In the genomic region with DNA sequence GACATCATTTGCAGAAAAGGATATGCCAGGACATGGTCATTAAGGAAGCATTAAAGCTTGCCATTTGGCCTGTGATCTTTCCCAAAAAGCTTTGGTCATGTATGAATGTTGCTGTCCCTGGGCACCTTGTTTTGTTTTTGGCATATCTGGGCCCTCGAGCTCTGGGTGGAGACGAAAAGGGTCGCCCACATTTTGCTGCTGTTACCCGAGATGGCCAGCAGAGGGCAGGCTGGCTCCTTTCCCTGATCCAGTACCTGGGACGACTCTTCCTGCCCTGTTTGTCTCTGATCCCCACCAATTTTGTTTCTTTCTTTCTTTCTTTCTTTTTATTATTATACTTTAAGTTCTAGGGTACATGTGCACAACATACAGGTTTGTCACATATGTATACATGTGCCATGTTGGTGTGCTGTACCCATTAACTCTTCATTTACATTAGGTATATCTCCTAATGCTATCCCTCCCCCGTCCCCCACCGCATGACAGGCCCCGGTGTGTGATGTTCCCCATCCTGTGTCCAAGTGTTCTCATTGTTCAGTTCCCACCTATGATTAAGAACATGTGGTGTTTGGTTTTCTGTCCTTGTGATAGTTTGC, we compare ENCODE assay signal across 8 cellular contexts.
DNase-seq lines count a peak whose midpoint lies in the region; ATAC-seq, FAIRE-seq and TF ChIP-seq lines count a peak whose summit lies in the region.
"Not testable (repeated sequence)": the region's sequence is repeated elsewhere in the genome, so short reads cannot be mapped to it uniquely, and the experiment has no call there.

No MANE protein-coding gene starts in this region.

- H3K27ac Mint-ChIP-seq in T-helper 2 cell treated with Interferon-gamma antibody and Interleukin-4, amounts not matched to agents 5 μg/mL and 100 μg/mL, for 36 hours; activated naive CD8-positive, alpha-beta T cell treated with anti-CD3 and anti-CD28 coated beads, Interleukin-2, amount 50 U/mL, for 24 hours: not testable (repeated sequence)

- FAIRE-seq in urothelium cell line (lab: Jason Lieb, UNC): not testable (repeated sequence)

- H3K4me3 ChIP-seq in GM06990 (replicated peaks; ENCODE audit: low read depth, low read length): not testable (repeated sequence)

- H3K36me3 ChIP-seq in GM06990 (ENCODE audit: control insufficient read depth, insufficient read depth, low read length): not testable (repeated sequence)

- DNase-seq in GM06990 (ENCODE audit: extremely low read depth, insufficient read length) (peak; percentile 30), NCI-H2081 (lab: John Stamatoyannopoulos, UW) (peak; percentile 26 to 51), head of caudate nucleus (peak; percentile 19 to 85 (median 63)), non-pigmented ciliary epithelial cell (ENCODE audit: low read depth) (peak; percentile 5), urothelium cell line (ENCODE audit: low spot score) (peak; percentile 79)
- DNase-seq in T-helper 2 cell treated with Interferon-gamma antibody and Interleukin-4, amounts not matched to agents 5 μg/mL and 100 μg/mL, for 36 hours (ENCODE audit: low spot score): peak; percentile 41
- peak; percentile 72 for DNase-seq in activated naive CD8-positive, alpha-beta T cell treated with anti-CD3 and anti-CD28 coated beads, Interleukin-2, amount 50 U/mL, for 24 hours

- H3K4me3 Mint-ChIP-seq in T-helper 2 cell treated with Interferon-gamma antibody and Interleukin-4, amounts not matched to agents 5 μg/mL and 100 μg/mL, for 36 hours; activated naive CD8-positive, alpha-beta T cell treated with anti-CD3 and anti-CD28 coated beads, Interleukin-2, amount 50 U/mL, for 24 hours: not testable (repeated sequence)

- H3K36me3 Mint-ChIP-seq in T-helper 2 cell treated with Interferon-gamma antibody and Interleukin-4, amounts not matched to agents 5 μg/mL and 100 μg/mL, for 36 hours (ENCODE audit: low read depth); activated naive CD8-positive, alpha-beta T cell treated with anti-CD3 and anti-CD28 coated beads, Interleukin-2, amount 50 U/mL, for 24 hours (ENCODE audit: low read depth): not testable (repeated sequence)

- peak; percentile 76 for ATAC-seq in HG02798 (IDR thresholded peaks at IDR 0.05; ENCODE audit: poor library complexity, unreplicated experiment)
- peak; percentile 80 for ATAC-seq in activated naive CD8-positive, alpha-beta T cell treated with anti-CD3 and anti-CD28 coated beads, Interleukin-2, amount 50 U/mL, for 24 hours

- H3K4me1 Mint-ChIP-seq in T-helper 2 cell treated with Interferon-gamma antibody and Interleukin-4, amounts not matched to agents 5 μg/mL and 100 μg/mL, for 36 hours (ENCODE audit: low read depth); activated naive CD8-positive, alpha-beta T cell treated with anti-CD3 and anti-CD28 coated beads, Interleukin-2, amount 50 U/mL, for 24 hours: not testable (repeated sequence)

- peak; percentile 90 for TF ChIP-seq CTCF in GM06990 (IDR thresholded peaks at IDR 0.05; ENCODE audit: insufficient read depth, low read length, poor library complexity, severe bottlenecking)

- not testable (repeated sequence) for H3K27me3 ChIP-seq in GM06990 (replicated peaks; ENCODE audit: control insufficient read depth, insufficient read depth, low read length)

- not testable (repeated sequence) for H3K9me3 Mint-ChIP-seq in T-helper 2 cell treated with Interferon-gamma antibody and Interleukin-4, amounts not matched to agents 5 μg/mL and 100 μg/mL, for 36 hours; activated naive CD8-positive, alpha-beta T cell treated with anti-CD3 and anti-CD28 coated beads, Interleukin-2, amount 50 U/mL, for 24 hours

- peaks cover 40% of the 10 kb centered on the region for H3K27me3 Mint-ChIP-seq in T-helper 2 cell treated with Interferon-gamma antibody and Interleukin-4, amounts not matched to agents 5 μg/mL and 100 μg/mL, for 36 hours (ENCODE audit: low read depth)
- peaks cover 44% of the 10 kb centered on the region for H3K27me3 Mint-ChIP-seq in activated naive CD8-positive, alpha-beta T cell treated with anti-CD3 and anti-CD28 coated beads, Interleukin-2, amount 50 U/mL, for 24 hours

- intact Hi-C loops in head of caudate nucleus (cut with DNase I): loop anchor here (10.0 kb wide), 1 partner anchor 323 kb away; the partner anchor contains the start of gene WIF1

Comparison
In these comparisons a context has a peak if more than half of its experiments do, and no peak if none do; other contexts are left out.
1. DNase-seq: peak in every context shown above with its lines; median percentile 79 in urothelium cell line; 72 in activated naive CD8-positive, alpha-beta T cell treated with anti-CD3 and anti-CD28 coated beads, Interleukin-2, amount 50 U/mL, for 24 hours; 63 in head of caudate nucleus; 41 in T-helper 2 cell treated with Interferon-gamma antibody and Interleukin-4, amounts not matched to agents 5 μg/mL and 100 μg/mL, for 36 hours; 38 in NCI-H2081; 30 in GM06990; 5 in non-pigmented ciliary epithelial cell.